ENCODE assay signal across 17 cellular contexts in the genomic region with DNA sequence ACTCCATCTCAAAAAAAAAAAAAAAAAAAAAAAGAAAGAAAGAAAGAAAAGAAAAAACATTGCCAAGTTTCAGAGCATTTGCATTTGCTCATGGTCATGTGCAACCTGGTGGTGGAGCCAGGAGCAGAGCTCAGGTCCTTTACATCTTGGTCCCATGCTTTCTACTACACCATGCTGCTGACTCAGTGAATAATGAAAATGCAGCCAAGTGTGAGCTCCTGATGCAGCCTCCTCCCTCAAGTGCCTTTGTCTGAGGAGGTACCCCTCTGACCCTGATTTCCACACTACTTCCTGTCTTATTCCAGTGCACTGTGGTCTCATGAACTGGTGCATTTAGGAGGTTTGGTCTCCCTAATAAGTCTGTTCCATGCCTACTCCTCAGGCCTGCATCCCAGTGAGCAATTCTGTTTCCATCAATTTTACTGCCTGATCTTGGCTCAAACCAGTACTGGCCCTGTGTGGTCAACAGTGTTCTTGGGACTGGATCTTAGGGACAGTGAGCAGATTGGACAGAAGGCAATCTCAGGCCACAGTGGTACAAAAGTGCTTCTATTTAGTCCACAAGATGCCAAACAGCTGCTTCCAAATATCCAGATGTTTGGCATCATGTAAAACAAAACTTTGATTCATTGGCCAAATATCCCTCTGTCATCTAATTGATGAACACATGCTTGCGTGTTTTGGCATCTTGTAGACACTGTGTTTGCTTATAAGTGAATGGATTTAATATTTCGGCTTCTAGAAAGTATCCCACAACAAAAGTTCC. TPM values are rescaled to one million over a fixed set of nuclear protein-coding genes. Genes with fewer than 3 reads are reported as not detected.
A peak's percentile ranks its signal among the peaks of the same experiment; 100 is the strongest.
DNase-seq lines count a peak whose midpoint lies in the region; ATAC-seq, FAIRE-seq and TF ChIP-seq lines count a peak whose summit lies in the region.
"Had no signal": no experiment of that assay in that cellular context is flagged by ENCODE, and none has a peak within 500 bp of the region (broad histone marks: within the 10 kb centered on the region; RNA-seq: fewer than 3 reads in every experiment).

No MANE protein-coding gene starts in this region.

- peaks cover 2% of the 10 kb centered on the region for H3K4me1 Mint-ChIP-seq in T-helper 17 cell
- H3K4me1 Mint-ChIP-seq: stimulated activated memory B cell treated with anti-CD40 and anti-IgM and Interleukin-4, amounts not matched to agents 10 μg/mL and 1 μg/mL and 100 μg/mL, for 72 hours had no signal

- H3K36me3 Mint-ChIP-seq in T-helper 17 cell (ENCODE audit: low read depth) = peaks cover 3% of the 10 kb centered on the region
- H3K36me3 Mint-ChIP-seq: memory B cell; stimulated activated memory B cell treated with anti-CD40 and anti-IgM and Interleukin-4, amounts not matched to agents 10 μg/mL and 1 μg/mL and 100 μg/mL, for 72 hours had no signal

- H3K23ac ChIP-seq in H1 (ENCODE audit: insufficient read length) = no peak overlapping the region

- no peak overlapping the region for H3K4ac ChIP-seq in H1 (replicated peaks; ENCODE audit: insufficient read length, low read depth, low read length)

- no peak overlapping the region for H4K8ac ChIP-seq in H1 (ENCODE audit: extremely low read depth, insufficient read depth, low read length)

- DNase-seq in DND-41 = peak; percentile 17
- no peak for DNase-seq in H1 (ENCODE audit: low read depth in 1 of 2, low spot score in 2 of 2)
- no peak for DNase-seq in right cardiac atrium
- DNase-seq in osteoblast (ENCODE audit: insufficient read length, low spot score, missing footprints) = peak; percentile 36
- DNase-seq in islet precursor cell = no peak
- no peak for DNase-seq in body of pancreas
- no peak for DNase-seq in T-helper 17 cell
- no peak for DNase-seq in NCI-H226
- DNase-seq: activated CD4-positive, alpha-beta T cell treated with anti-CD3 and anti-CD28 coated beads, Interleukin-2, amount 50 U/mL, for 48 hours; Caco-2; GF-D8; NCI-H2081 had no signal

- H3K27ac Mint-ChIP-seq in T-helper 17 cell = no peak overlapping the region
- H3K27ac Mint-ChIP-seq: activated T-helper 1 cell treated with anti-CD3 and anti-CD28 coated beads, Interleukin-12 subunit alpha, Interleukin-12 subunit beta, Interleukin-2, Interleukin-4 antibody, amounts not matched to agents 30 ng/mL and 10 ng/mL and 1 ng/mL, durations not matched to agents 14 hours and 24 hours and 36 hours; memory B cell; stimulated activated memory B cell treated with anti-CD40 and anti-IgM and Interleukin-4, amounts not matched to agents 10 μg/mL and 1 μg/mL and 100 μg/mL, for 72 hours had no signal

- no peak overlapping the region for H2BK15ac ChIP-seq in H1 (ENCODE audit: low read length)

- H3K4me3 Mint-ChIP-seq in T-helper 17 cell = no peak overlapping the region
- H3K4me3 Mint-ChIP-seq: activated T-helper 1 cell treated with anti-CD3 and anti-CD28 coated beads, Interleukin-12 subunit alpha, Interleukin-12 subunit beta, Interleukin-2, Interleukin-4 antibody, amounts not matched to agents 30 ng/mL and 10 ng/mL and 1 ng/mL, durations not matched to agents 14 hours and 24 hours and 36 hours; memory B cell; stimulated activated memory B cell treated with anti-CD40 and anti-IgM and Interleukin-4, amounts not matched to agents 10 μg/mL and 1 μg/mL and 100 μg/mL, for 72 hours had no signal

- H2AK5ac ChIP-seq in H1 (ENCODE audit: low read depth, low read length) = no peak overlapping the region

- H3K14ac ChIP-seq in H1 (ENCODE audit: insufficient read length) = no peak overlapping the region

- no peak overlapping the region for H2AFZ ChIP-seq in DND-41 (ENCODE audit: low read depth, low read length)
- peak overlapping the region; percentile 91 for H2AFZ ChIP-seq in H1 (ENCODE audit: low read length)
- no peak overlapping the region for H2AFZ ChIP-seq in osteoblast (ENCODE audit: low read length)

- no peak for FAIRE-seq in H1 (lab: Jason Lieb, UNC)

- H4K20me1 ChIP-seq in DND-41 (ENCODE audit: insufficient read depth, low read length) (no peaks in the 10 kb centered on the region), H1 (replicated peaks in 1 of 2; ENCODE audit: control insufficient read depth in 1 of 2, insufficient read depth in 2 of 2, low read length in 2 of 2) (no peaks in the 10 kb centered on the region), osteoblast (ENCODE audit: insufficient read depth, low read length) (no peaks in the 10 kb centered on the region)

- TF ChIP-seq POLR2A in H1 (IDR thresholded peaks at IDR 0.05; ENCODE audit: control extremely low read depth in 1 of 2, low read depth in 2 of 2, low read length in 2 of 2) (no peak), body of pancreas (IDR thresholded peaks at IDR 0.05) (no peak)

- H4K91ac ChIP-seq in H1 (replicated peaks; ENCODE audit: insufficient read length, low read length) = no peak overlapping the region

- H3K9me3 ChIP-seq in DND-41 (ENCODE audit: insufficient read depth, low read length, severe bottlenecking) (peaks cover 5% of the 10 kb centered on the region), H1 (ENCODE audit: insufficient read depth in 2 of 2, low read depth in 1 of 2, low read length in 1 of 2) (no peaks in the 10 kb centered on the region), right cardiac atrium (ENCODE audit: control insufficient read depth, low read length) (no peaks in the 10 kb centered on the region), osteoblast (ENCODE audit: low read depth, low read length) (no peaks in the 10 kb centered on the region), body of pancreas (no peaks in the 10 kb centered on the region), T-helper 17 cell (ENCODE audit: control insufficient read depth, low read length, poor library complexity, severe bottlenecking) (no peaks in the 10 kb centered on the region)

- 87% methylated on average over 2 of the region's 2 CpGs; no CpG with 5 or more reads in 1 of the 2 experiments for WGBS in H1 (ENCODE audit: extremely low coverage in 1 of 2, insufficient coverage in 1 of 2, insufficient read length in 1 of 2, insufficient replicate concordance in 2 of 2, low coverage in 1 of 2, low lambda C conversion rate in 2 of 2, missing lambda C conversion rate in 1 of 2), 2 experiments
- 65% methylated on average over 2 of the region's 2 CpGs for WGBS in right cardiac atrium
- WGBS in body of pancreas, 2 donors = 85 to 88% methylated on average over 2 of the region's 2 CpGs

- H3K23me2 ChIP-seq in H1 (ENCODE audit: low read depth, low read length) = no peaks in the 10 kb centered on the region

- CTCF ChIA-PET in H1 (lab: Charles Lee; ENCODE audit: partially characterized antibody) = interaction anchor here (1.7 kb wide), 1 partner anchor 197 kb away, joined by 4 read pairs; no protein-coding TSS in a partner anchor

- H3K18ac ChIP-seq in H1 (ENCODE audit: extremely low read depth, low read length) = no peak overlapping the region

- H3K4me2 ChIP-seq in DND-41 (ENCODE audit: insufficient read depth, low read length) (no peak overlapping the region), H1 (ENCODE audit: insufficient read depth in 1 of 2, low read depth in 2 of 2, low read length in 2 of 2) (no peak overlapping the region), osteoblast (ENCODE audit: insufficient read depth, low read length) (no peak overlapping the region)
- H3K4me2 ChIP-seq: smooth muscle cell had no signal

- no peak overlapping the region for H2BK20ac ChIP-seq in H1 (ENCODE audit: low read length)

- H3K36me3 ChIP-seq in DND-41 (ENCODE audit: insufficient read depth, low read length) (no peaks in the 10 kb centered on the region), H1 (ENCODE audit: control insufficient read depth in 2 of 4, insufficient read depth in 4 of 4, low read length in 3 of 4) (no peaks in the 10 kb centered on the region), osteoblast (ENCODE audit: insufficient read depth, low read length) (no peaks in the 10 kb centered on the region), body of pancreas (replicated peaks in 1 of 2; ENCODE audit: insufficient read depth in 1 of 2, low read depth in 2 of 2) (no peaks in the 10 kb centered on the region)

- H3K27ac ChIP-seq in DND-41 (ENCODE audit: low read length) (no peak overlapping the region), H1 (ENCODE audit: low read depth, low read length) (no peak overlapping the region), right cardiac atrium (ENCODE audit: low read length) (no peak overlapping the region), osteoblast (ENCODE audit: low read depth, low read length) (no peak overlapping the region), body of pancreas (no peak overlapping the region)

- H3K4me1 ChIP-seq in DND-41 (ENCODE audit: insufficient read depth, low read length) = peaks cover 6% of the 10 kb centered on the region
- H3K4me1 ChIP-seq in H1 (replicated peaks in 1 of 4; ENCODE audit: control insufficient read depth in 3 of 4, insufficient read depth in 4 of 4, low read length in 3 of 4) = no peaks in the 10 kb centered on the region
- peaks cover 7% of the 10 kb centered on the region for H3K4me1 ChIP-seq in right cardiac atrium (ENCODE audit: control insufficient read depth, insufficient read depth, low read length)
- H3K4me1 ChIP-seq in osteoblast (ENCODE audit: insufficient read depth, low read length) = no peaks in the 10 kb centered on the region
- no peaks in the 10 kb centered on the region for H3K4me1 ChIP-seq in body of pancreas

- H3K27me3 ChIP-seq in DND-41 (ENCODE audit: insufficient read depth, low read length, poor library complexity) (no peaks in the 10 kb centered on the region), H1 (replicated peaks in 1 of 4; ENCODE audit: control insufficient read depth in 3 of 4, extremely low read depth in 1 of 4, insufficient read depth in 3 of 4, low read length in 3 of 4) (no peaks in the 10 kb centered on the region), right cardiac atrium (ENCODE audit: control insufficient read depth, insufficient read depth) (no peaks in the 10 kb centered on the region), osteoblast (ENCODE audit: insufficient read depth, low read length) (peaks cover 11% of the 10 kb centered on the region), body of pancreas (no peaks in the 10 kb centered on the region)

- H3K4me3 ChIP-seq in DND-41 (ENCODE audit: low read depth in 1 of 2, low read length in 2 of 2) = no peak overlapping the region
- H3K4me3 ChIP-seq in H1 (ENCODE audit: extremely low read depth in 1 of 4, insufficient read depth in 2 of 4, low read depth in 3 of 4, low read length in 4 of 4) = no peak overlapping the region
- H3K4me3 ChIP-seq in right cardiac atrium (ENCODE audit: low read length) = no peak overlapping the region
- H3K4me3 ChIP-seq in osteoblast (ENCODE audit: insufficient read depth, low read length) = no peak overlapping the region
- H3K4me3 ChIP-seq in body of pancreas = no peak overlapping the region
- H3K4me3 ChIP-seq: smooth muscle cell had no signal

- H4K5ac ChIP-seq in H1 (ENCODE audit: insufficient read length, low read depth, low read length) = no peak overlapping the region

- POLR2A ChIA-PET in H1 (lab: Charles Lee; ENCODE audit: partially characterized antibody) = no interaction called here

- no peak for TF ChIP-seq EP300 in H1 (IDR thresholded peaks at IDR 0.05; ENCODE audit: borderline replicate concordance in 1 of 2, low read depth in 2 of 2, low read length in 2 of 2)

- H2BK120ac ChIP-seq in H1 (replicated peaks; ENCODE audit: low read depth, low read length) = no peak overlapping the region

- no peak overlapping the region for H2BK5ac ChIP-seq in H1 (ENCODE audit: low read depth, low read length)

- H3K79me2 ChIP-seq in DND-41 (ENCODE audit: insufficient read depth, low read length) (no peaks in the 10 kb centered on the region), H1 (ENCODE audit: control insufficient read depth in 1 of 2, insufficient read depth in 2 of 2, low read length in 2 of 2) (no peaks in the 10 kb centered on the region), osteoblast (ENCODE audit: insufficient read depth, low read length) (no peaks in the 10 kb centered on the region)

- H3K56ac ChIP-seq in H1 (replicated peaks; ENCODE audit: insufficient read length, low read depth, low read length) = no peak overlapping the region

- H3K79me1 ChIP-seq in H1 (ENCODE audit: low read depth, low read length) = no peaks in the 10 kb centered on the region

- no peak for TF ChIP-seq RAD21 in H1 (IDR thresholded peaks at IDR 0.05 in 1 of 2, conservative IDR thresholded peaks at IDR 0.05 in 1 of 2; ENCODE audit: low read depth in 2 of 2, low read length in 2 of 2)

- H2BK12ac ChIP-seq in H1 (ENCODE audit: low read depth, low read length) = no peak overlapping the region

- intact Hi-C loops in right cardiac atrium (cut with DNase I) (no loop called here), body of pancreas (cut with DNase I) (no loop called here)

- TF ChIP-seq CTCF in DND-41 (IDR thresholded peaks at IDR 0.05; ENCODE audit: borderline replicate concordance, extremely low read depth, low read length, poor library complexity, severe bottlenecking) (no peak), H1 (IDR thresholded peaks at IDR 0.05; ENCODE audit: control extremely low read depth in 1 of 3, insufficient read depth in 1 of 3, low read depth in 1 of 3, low read length in 3 of 3) (no peak), osteoblast (IDR thresholded peaks at IDR 0.05; ENCODE audit: extremely low read depth, low read depth, low read length) (no peak), body of pancreas (IDR thresholded peaks at IDR 0.05) (no peak)

- H3K9ac ChIP-seq in DND-41 (ENCODE audit: low read depth, low read length) (no peak overlapping the region), H1 (replicated peaks in 1 of 4; ENCODE audit: extremely low read depth in 1 of 4, low read depth in 3 of 4, low read length in 3 of 4) (no peak overlapping the region)

- ATAC-seq in DND-41 (ENCODE audit: insufficient read depth, low read depth) (peak; percentile 30; the same call in 2 of the 3 replicates), right cardiac atrium (peak; percentile 86 to 92), body of pancreas (no peak), T-helper 17 cell (no peak)
- ATAC-seq: Panc1; stimulated activated memory B cell treated with anti-CD40 and anti-IgM and Interleukin-4, amounts not matched to agents 10 μg/mL and 1 μg/mL and 100 μg/mL, for 72 hours had no signal

- H3K27me3 Mint-ChIP-seq in T-helper 17 cell = peaks cover 28% of the 10 kb centered on the region

RNA-seq across cellular contexts. Expression of a gene that starts 28.8 kb away (rescaled TPM):
- 10.1 and 10.9 TPM in 2 replicates for total RNA-seq in H1 (2021; fragmentation: NEBNext Ultra II Directional; extraction: Animal tissue kit (Norgen Biotek cat#: 25700))
- polyA plus RNA-seq in H1 (2011; rRNA removed) (2.3 and 3.0 TPM in 2 replicates), right cardiac atrium (4.8 TPM)
- polyA plus RNA-seq in H1 (2011; cell fraction: cytosol; rRNA removed) = 4.1 TPM
- polyA plus RNA-seq in H1 (2011; cell fraction: nucleus; rRNA removed) = 4.2 TPM
- polyA plus RNA-seq in H1 (2012, experiment 1 of 2) = 4.0 to 6.0 TPM (median 4.9 TPM) in 4 replicates
- polyA plus RNA-seq in H1 (2012, experiment 2 of 2) = 0.55 TPM
- polyA plus RNA-seq in H1 (2013, experiment 1 of 2) = 4.1 TPM
- 4.2 TPM for polyA plus RNA-seq in H1 (2013, experiment 2 of 2)
- 11.2 and 15.0 TPM in 2 replicates for polyA minus RNA-seq in H1 (2011; rRNA and poly(A)+ RNA removed)
- polyA minus RNA-seq in H1 (2011; cell fraction: cytosol; rRNA and poly(A)+ RNA removed) = 6.7 TPM
- polyA minus RNA-seq in H1 (2011; cell fraction: nucleus; rRNA and poly(A)+ RNA removed) = 24.6 TPM
- total RNA-seq in right cardiac atrium (10 to 100 TPM; 10.1 to 11.4 (median 10.7) TPM), osteoblast (6.9 and 7.1 TPM in 2 replicates), body of pancreas (1 to 10 TPM; 7.3 to 8.6 TPM), T-helper 17 cell (10 to 100 TPM; 18.5 to 19.0 TPM)

Comparison
In these comparisons a context has a peak if more than half of its experiments do, and no peak if none do; other contexts are left out.
1. ATAC-seq: peak in DND-41 (single experiment) and right cardiac atrium (2 of 2); none in body of pancreas (single experiment) and T-helper 17 cell (single experiment).
2. DNase-seq: peak in DND-41 (single experiment) and osteoblast (single experiment); none in H1 (0 of 2), right cardiac atrium (0 of 3), islet precursor cell (single experiment), body of pancreas (0 of 4), T-helper 17 cell (0 of 3) and NCI-H226 (single experiment).